In the genomic region with DNA sequence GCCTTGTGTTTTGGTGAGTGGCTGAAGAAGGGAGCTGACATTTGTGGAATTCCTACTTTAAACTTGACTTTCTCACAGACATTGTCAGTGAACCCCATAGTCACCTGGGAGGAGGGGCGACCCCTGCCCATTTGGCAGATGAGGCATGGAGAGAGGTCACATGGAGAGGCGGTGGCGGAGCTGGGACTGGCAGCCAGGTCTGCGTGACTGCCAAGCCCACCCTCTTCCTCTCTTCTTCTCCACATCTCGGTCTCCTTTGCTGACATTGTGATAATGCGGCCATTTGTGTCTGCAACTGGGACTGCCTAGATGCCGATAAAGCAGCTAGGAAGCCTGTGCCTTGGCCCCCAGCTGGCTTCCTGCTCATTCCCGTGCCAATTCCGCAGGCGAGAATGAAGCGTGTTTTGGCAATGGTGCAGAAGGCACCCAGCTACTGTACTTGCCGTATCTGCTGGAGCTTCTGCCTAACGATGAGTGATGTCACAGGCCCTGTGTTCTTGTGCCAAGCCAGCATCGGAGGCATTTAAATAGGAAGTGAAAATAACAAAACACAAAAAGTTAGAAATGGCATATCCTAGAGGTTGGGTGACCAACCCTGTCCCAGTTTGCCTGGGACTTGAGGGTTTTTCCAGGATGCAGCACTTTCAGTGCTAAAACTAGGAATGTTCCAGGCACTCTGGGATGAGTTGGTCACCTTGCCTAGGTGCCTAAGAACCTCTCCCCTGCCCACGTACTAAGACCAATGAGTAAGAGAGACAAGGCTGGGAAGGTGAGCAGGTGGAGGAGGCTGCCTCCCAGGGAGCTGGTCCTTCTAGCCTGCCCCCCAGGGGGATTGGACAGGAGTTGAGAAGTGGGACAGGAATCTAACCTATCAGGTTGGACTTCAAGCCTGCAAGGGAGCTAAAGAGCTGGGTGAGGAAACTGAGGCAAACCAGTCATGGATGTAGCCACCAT, we compare ENCODE assay signal across 1 cellular context.
A peak's percentile ranks its signal among the peaks of the same experiment; 100 is the strongest.
TF ChIP-seq lines count a peak whose summit lies in the region.

No MANE protein-coding gene starts in this region.

TF ChIP-seq in IMR-90, 13 proteins besides CTCF, POLR2A, EP300 and RAD21:
- TF ChIP-seq SMC3 (IDR thresholded peaks at IDR 0.05; ENCODE audit: low read depth, low read length) (no peak), CHD1 (IDR thresholded peaks at IDR 0.05; ENCODE audit: low read depth, low read length) (no peak), NFE2L2 (IDR thresholded peaks at IDR 0.05; ENCODE audit: low read depth, low read length) (no peak), BHLHE40 (IDR thresholded peaks at IDR 0.05; ENCODE audit: low read depth, low read length) (peak; percentile 20; the same call in 1 of the 2 replicates), USF2 (IDR thresholded peaks at IDR 0.05; ENCODE audit: low read depth, low read length) (no peak), MAZ (IDR thresholded peaks at IDR 0.05; ENCODE audit: borderline replicate concordance, low read depth, low read length) (no peak), CEBPB (IDR thresholded peaks at IDR 0.05; ENCODE audit: low read depth, low read length) (no peak), MXI1 (IDR thresholded peaks at IDR 0.05; ENCODE audit: borderline replicate concordance, low read depth, low read length) (no peak), FOS (IDR thresholded peaks at IDR 0.05; ENCODE audit: low read depth, low read length) (no peak), RFX5 (IDR thresholded peaks at IDR 0.05; ENCODE audit: low read depth, low read length) (peak; percentile 89), RCOR1 (IDR thresholded peaks at IDR 0.05; ENCODE audit: insufficient replicate concordance, low read length) (no peak)
- TF ChIP-seq, protein P1, sequence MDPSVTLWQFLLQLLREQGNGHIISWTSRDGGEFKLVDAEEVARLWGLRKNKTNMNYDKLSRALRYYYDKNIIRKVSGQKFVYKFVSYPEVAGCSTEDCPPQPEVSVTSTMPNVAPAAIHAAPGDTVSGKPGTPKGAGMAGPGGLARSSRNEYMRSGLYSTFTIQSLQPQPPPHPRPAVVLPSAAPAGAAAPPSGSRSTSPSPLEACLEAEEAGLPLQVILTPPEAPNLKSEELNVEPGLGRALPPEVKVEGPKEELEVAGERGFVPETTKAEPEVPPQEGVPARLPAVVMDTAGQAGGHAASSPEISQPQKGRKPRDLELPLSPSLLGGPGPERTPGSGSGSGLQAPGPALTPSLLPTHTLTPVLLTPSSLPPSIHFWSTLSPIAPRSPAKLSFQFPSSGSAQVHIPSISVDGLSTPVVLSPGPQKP (IDR thresholded peaks at IDR 0.05; ENCODE audit: borderline replicate concordance, low read depth, low read length), result no peak
TF ChIP-seq in IMR-90: peak in this region for 2.
